Comparison of ENCODE assay signal across 1 cellular context in genomic region chr12:113208041-113208934, GRCh38.
TF ChIP-seq lines count a peak whose summit lies in the region.

No MANE protein-coding gene starts in this region.

TF ChIP-seq in GM12878, 131 proteins besides CTCF, POLR2A, EP300 and RAD21 (continues in another document):
- peak in 1 of 2 experiments; percentile 92; a peak in 2 of 4 replicates for TF ChIP-seq CEBPB (IDR thresholded peaks at IDR 0.05; ENCODE audit: borderline replicate concordance in 1 of 2, low read depth in 2 of 2, low read length in 2 of 2)
- TF ChIP-seq BCL11A (IDR thresholded peaks at IDR 0.05; ENCODE audit: low read depth, low read length) = peak; percentile 90
- peak; percentile 89; the same call in 1 of the 2 replicates for TF ChIP-seq TBL1XR1 (IDR thresholded peaks at IDR 0.05; ENCODE audit: low read depth, low read length)
- peak; percentile 54; the same call in 1 of the 2 replicates for TF ChIP-seq PML (IDR thresholded peaks at IDR 0.05; ENCODE audit: low read length)
- no peak; the same call in 1 of the 2 replicates for TF ChIP-seq ZNF217 (IDR thresholded peaks at IDR 0.05)
- TF ChIP-seq ESRRA (IDR thresholded peaks at IDR 0.05; ENCODE audit: low read length) = no peak; the same call in 1 of the 2 replicates
- TF ChIP-seq CBX3 (IDR thresholded peaks at IDR 0.05; ENCODE audit: borderline replicate concordance, low read depth) = no peak
- peak; percentile 98 for TF ChIP-seq MTA3 (IDR thresholded peaks at IDR 0.05; ENCODE audit: borderline replicate concordance, low read length)
- TF ChIP-seq RB1 (IDR thresholded peaks at IDR 0.05; ENCODE audit: borderline replicate concordance) = peak; percentile 68; the same call in 1 of the 2 replicates
- TF ChIP-seq, protein P1, sequence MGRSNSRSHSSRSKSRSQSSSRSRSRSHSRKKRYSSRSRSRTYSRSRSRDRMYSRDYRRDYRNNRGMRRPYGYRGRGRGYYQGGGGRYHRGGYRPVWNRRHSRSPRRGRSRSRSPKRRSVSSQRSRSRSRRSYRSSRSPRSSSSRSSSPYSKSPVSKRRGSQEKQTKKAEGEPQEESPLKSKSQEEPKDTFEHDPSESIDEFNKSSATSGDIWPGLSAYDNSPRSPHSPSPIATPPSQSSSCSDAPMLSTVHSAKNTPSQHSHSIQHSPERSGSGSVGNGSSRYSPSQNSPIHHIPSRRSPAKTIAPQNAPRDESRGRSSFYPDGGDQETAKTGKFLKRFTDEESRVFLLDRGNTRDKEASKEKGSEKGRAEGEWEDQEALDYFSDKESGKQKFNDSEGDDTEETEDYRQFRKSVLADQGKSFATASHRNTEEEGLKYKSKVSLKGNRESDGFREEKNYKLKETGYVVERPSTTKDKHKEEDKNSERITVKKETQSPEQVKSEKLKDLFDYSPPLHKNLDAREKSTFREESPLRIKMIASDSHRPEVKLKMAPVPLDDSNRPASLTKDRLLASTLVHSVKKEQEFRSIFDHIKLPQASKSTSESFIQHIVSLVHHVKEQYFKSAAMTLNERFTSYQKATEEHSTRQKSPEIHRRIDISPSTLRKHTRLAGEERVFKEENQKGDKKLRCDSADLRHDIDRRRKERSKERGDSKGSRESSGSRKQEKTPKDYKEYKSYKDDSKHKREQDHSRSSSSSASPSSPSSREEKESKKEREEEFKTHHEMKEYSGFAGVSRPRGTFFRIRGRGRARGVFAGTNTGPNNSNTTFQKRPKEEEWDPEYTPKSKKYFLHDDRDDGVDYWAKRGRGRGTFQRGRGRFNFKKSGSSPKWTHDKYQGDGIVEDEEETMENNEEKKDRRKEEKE (IDR thresholded peaks at IDR 0.05) = no peak
- TF ChIP-seq SREBF2 (IDR thresholded peaks at IDR 0.05; ENCODE audit: low read length) = no peak
- TF ChIP-seq YY1 (IDR thresholded peaks at IDR 0.05; ENCODE audit: low read depth, low read length) = peak; percentile 66
- TF ChIP-seq, protein P2, sequence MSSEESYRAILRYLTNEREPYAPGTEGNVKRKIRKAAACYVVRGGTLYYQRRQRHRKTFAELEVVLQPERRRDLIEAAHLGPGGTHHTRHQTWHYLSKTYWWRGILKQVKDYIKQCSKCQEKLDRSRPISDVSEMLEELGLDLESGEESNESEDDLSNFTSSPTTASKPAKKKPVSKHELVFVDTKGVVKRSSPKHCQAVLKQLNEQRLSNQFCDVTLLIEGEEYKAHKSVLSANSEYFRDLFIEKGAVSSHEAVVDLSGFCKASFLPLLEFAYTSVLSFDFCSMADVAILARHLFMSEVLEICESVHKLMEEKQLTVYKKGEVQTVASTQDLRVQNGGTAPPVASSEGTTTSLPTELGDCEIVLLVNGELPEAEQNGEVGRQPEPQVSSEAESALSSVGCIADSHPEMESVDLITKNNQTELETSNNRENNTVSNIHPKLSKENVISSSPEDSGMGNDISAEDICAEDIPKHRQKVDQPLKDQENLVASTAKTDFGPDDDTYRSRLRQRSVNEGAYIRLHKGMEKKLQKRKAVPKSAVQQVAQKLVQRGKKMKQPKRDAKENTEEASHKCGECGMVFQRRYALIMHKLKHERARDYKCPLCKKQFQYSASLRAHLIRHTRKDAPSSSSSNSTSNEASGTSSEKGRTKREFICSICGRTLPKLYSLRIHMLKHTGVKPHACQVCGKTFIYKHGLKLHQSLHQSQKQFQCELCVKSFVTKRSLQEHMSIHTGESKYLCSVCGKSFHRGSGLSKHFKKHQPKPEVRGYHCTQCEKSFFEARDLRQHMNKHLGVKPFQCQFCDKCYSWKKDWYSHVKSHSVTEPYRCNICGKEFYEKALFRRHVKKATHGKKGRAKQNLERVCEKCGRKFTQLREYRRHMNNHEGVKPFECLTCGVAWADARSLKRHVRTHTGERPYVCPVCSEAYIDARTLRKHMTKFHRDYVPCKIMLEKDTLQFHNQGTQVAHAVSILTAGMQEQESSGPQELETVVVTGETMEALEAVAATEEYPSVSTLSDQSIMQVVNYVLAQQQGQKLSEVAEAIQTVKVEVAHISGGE (CRISPR knock-in tag; IDR thresholded peaks at IDR 0.05) = no peak
- TF ChIP-seq WRNIP1 (IDR thresholded peaks at IDR 0.05; ENCODE audit: borderline replicate concordance, low read depth, low read length) = no peak; the same call in 1 of the 2 replicates
- TF ChIP-seq RFX5 (IDR thresholded peaks at IDR 0.05; ENCODE audit: low read depth, low read length) = no peak
- TF ChIP-seq CHD1 (IDR thresholded peaks at IDR 0.05; ENCODE audit: low read depth, low read length) = no peak
- peak; percentile 72; the same call in 1 of the 2 replicates for TF ChIP-seq STAT1 (conservative IDR thresholded peaks at IDR 0.05)
- peak; percentile 98 for TF ChIP-seq IKZF2 (IDR thresholded peaks at IDR 0.05)
- TF ChIP-seq IRF4 (IDR thresholded peaks at IDR 0.05; ENCODE audit: low read depth, low read length) = peak; percentile 75; the same call in 1 of the 2 replicates
- peak; percentile 89 for TF ChIP-seq SP1 (IDR thresholded peaks at IDR 0.05; ENCODE audit: low read depth, low read length)
- peak; percentile 92 for TF ChIP-seq FOXM1 (IDR thresholded peaks at IDR 0.05; ENCODE audit: low read depth, low read length)
- TF ChIP-seq RELA (IDR thresholded peaks at IDR 0.05; ENCODE audit: borderline replicate concordance, partially characterized antibody) = peak; percentile 79
- peak; percentile 94 for TF ChIP-seq MTA2 (IDR thresholded peaks at IDR 0.05; ENCODE audit: low read depth)
- no peak for TF ChIP-seq ATF3 (IDR thresholded peaks at IDR 0.05; ENCODE audit: borderline replicate concordance, extremely low read depth, low read depth, low read length)
- TF ChIP-seq BMI1 (IDR thresholded peaks at IDR 0.05; ENCODE audit: borderline replicate concordance) = peak; percentile 72
- no peak for TF ChIP-seq JUND (IDR thresholded peaks at IDR 0.05; ENCODE audit: low read depth, low read length)
- peak; percentile 31; the same call in 1 of the 2 replicates for TF ChIP-seq REST (IDR thresholded peaks at IDR 0.05; ENCODE audit: low read depth, low read length)
- no peak; the same call in 1 of the 2 replicates for TF ChIP-seq LARP7 (IDR thresholded peaks at IDR 0.05)
- TF ChIP-seq NFXL1 (IDR thresholded peaks at IDR 0.05; ENCODE audit: borderline replicate concordance) = no peak
- no peak for TF ChIP-seq MYC (IDR thresholded peaks at IDR 0.05; ENCODE audit: insufficient read depth, insufficient read length, insufficient replicate concordance, low read length, severe bottlenecking)
- no peak for TF ChIP-seq CEBPZ (IDR thresholded peaks at IDR 0.05; ENCODE audit: low read depth, low read length)
- TF ChIP-seq KDM1A (IDR thresholded peaks at IDR 0.05; ENCODE audit: borderline replicate concordance) = no peak
- peak; percentile 96 for TF ChIP-seq RUNX3 (IDR thresholded peaks at IDR 0.05; ENCODE audit: low read length)
- peak; percentile 77 for TF ChIP-seq PAX5 (IDR thresholded peaks at IDR 0.05; ENCODE audit: borderline replicate concordance, low read depth, low read length)
- 0 out of 2 replicates have a peak, but pooled peaks have one; percentile 19 for TF ChIP-seq EZH2 (IDR thresholded peaks at IDR 0.05; ENCODE audit: borderline replicate concordance, control insufficient read depth, low read depth, low read length)
- peak; percentile 45; the same call in 1 of the 2 replicates for TF ChIP-seq RCOR1 (conservative IDR thresholded peaks at IDR 0.05; ENCODE audit: low read depth, low read length)
- TF ChIP-seq NFYA (IDR thresholded peaks at IDR 0.05; ENCODE audit: borderline replicate concordance, low read depth, low read length) = no peak
- TF ChIP-seq ZNF687 (IDR thresholded peaks at IDR 0.05) = peak; percentile 97
- peak in 1 of 2 experiments; percentile 90; a peak in 1 of 4 replicates for TF ChIP-seq ETV6 (conservative IDR thresholded peaks at IDR 0.05 in 1 of 2, IDR thresholded peaks at IDR 0.05 in 1 of 2; ENCODE audit: borderline replicate concordance in 1 of 2, low read depth in 1 of 2)
- peak; percentile 96 for TF ChIP-seq MEF2B (IDR thresholded peaks at IDR 0.05; ENCODE audit: partially characterized antibody, poor library complexity, severe bottlenecking)
- TF ChIP-seq BACH1 (IDR thresholded peaks at IDR 0.05; ENCODE audit: borderline replicate concordance) = peak; percentile 84; the same call in 1 of the 2 replicates
- TF ChIP-seq, protein P3, sequence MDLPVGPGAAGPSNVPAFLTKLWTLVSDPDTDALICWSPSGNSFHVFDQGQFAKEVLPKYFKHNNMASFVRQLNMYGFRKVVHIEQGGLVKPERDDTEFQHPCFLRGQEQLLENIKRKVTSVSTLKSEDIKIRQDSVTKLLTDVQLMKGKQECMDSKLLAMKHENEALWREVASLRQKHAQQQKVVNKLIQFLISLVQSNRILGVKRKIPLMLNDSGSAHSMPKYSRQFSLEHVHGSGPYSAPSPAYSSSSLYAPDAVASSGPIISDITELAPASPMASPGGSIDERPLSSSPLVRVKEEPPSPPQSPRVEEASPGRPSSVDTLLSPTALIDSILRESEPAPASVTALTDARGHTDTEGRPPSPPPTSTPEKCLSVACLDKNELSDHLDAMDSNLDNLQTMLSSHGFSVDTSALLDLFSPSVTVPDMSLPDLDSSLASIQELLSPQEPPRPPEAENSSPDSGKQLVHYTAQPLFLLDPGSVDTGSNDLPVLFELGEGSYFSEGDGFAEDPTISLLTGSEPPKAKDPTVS (IDR thresholded peaks at IDR 0.05; ENCODE audit: low read depth, low read length) = no peak
- peak; percentile 98 for TF ChIP-seq IKZF1 (conservative IDR thresholded peaks at IDR 0.05)
